ENCODE assay signal across 8 cellular contexts in the genomic region with DNA sequence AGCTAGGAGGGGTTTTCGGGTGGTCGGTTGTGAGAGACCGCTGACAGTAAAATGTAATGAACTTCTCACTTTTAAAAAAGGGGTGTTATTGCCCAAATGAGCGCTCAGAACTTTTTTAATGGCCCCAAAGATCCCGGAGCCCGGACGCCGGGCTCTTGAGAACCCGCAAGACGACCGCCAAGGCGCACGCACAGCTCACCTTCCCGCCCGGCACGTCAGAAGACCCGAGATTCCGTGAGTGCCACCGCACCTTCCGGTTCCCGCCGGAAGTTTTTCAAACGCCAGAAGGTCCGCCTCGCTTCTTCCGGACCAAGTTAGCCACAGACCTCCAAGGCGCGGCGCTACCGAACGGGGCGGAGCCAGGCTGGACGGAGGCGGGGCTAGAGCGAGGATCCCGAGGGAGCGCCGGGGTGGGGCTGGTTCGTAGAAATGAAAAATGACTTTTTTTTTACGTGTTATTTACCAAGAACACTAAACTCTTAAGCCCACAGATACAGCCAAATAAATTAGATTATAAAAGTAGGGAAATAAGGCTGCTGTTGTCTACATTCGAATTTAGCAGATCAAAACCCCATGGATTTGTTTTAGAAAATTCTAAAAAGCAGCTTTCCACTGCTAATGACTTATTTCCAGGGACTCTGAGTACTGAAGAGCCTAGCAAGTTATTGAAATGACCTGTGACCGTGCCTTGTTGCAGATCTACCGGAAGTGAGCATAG. TPM values are rescaled to one million over a fixed set of nuclear protein-coding genes. Genes with fewer than 3 reads are reported as not detected.
A peak's percentile ranks its signal among the peaks of the same experiment; 100 is the strongest.
DNase-seq lines count a peak whose midpoint lies in the region; ATAC-seq, FAIRE-seq and TF ChIP-seq lines count a peak whose summit lies in the region.

SRBD1 (minus strand) TSS at position 248 of the 718 bp plus-strand sequence. CDS start 5,826 bp downstream, outside the sequence.

- TF ChIP-seq POLR2A in H1 (IDR thresholded peaks at IDR 0.05; ENCODE audit: control extremely low read depth in 1 of 2, low read depth in 2 of 2, low read length in 2 of 2): peak; percentile 39 to 81

- ATAC-seq in GM21367 (IDR thresholded peaks at IDR 0.05; ENCODE audit: unreplicated experiment): peak; percentile 82

- peak within 1 kb of the TSS; percentile 43; the same call in 1 of the 2 replicates for H3K27ac ChIP-seq in H1 (ENCODE audit: low read depth, low read length)
- H3K27ac ChIP-seq in mesenchymal stem cell (ENCODE audit: low read length, poor library complexity, severe bottlenecking): peak within 1 kb of the TSS; percentile 84

- no peaks in the 10 kb centered on the region; the same call in 1 of the 2 replicates for H3K79me1 ChIP-seq in H1 (ENCODE audit: low read depth, low read length)
- H3K79me1 ChIP-seq in mesenchymal stem cell (replicated peaks; ENCODE audit: low read length, poor library complexity, severe bottlenecking): peaks cover 16% of the 10 kb centered on the region

- H4K8ac ChIP-seq in H1 (ENCODE audit: extremely low read depth, insufficient read depth, low read length) (no peak within 1 kb of the TSS), mesenchymal stem cell (ENCODE audit: low read length) (no peak within 1 kb of the TSS)

- H3K9me3 ChIP-seq in H1 (ENCODE audit: insufficient read depth in 2 of 2, low read depth in 1 of 2, low read length in 1 of 2) (no peaks in the 10 kb centered on the region), mesenchymal stem cell (ENCODE audit: control insufficient read depth, low read length) (no peaks in the 10 kb centered on the region)

- DNase-seq in COLO829 (ENCODE audit: low spot score): peak; percentile 87
- DNase-seq in HTR-8/SVneo (ENCODE audit: insufficient read length, low spot score): peak; percentile 90
- peak; percentile 94 for DNase-seq in NOMO-1 treated with dmso at 0.1 percent for 144 hours (lab: John Stamatoyannopoulos, UW; ENCODE audit: unreplicated experiment)
- peak; percentile 77 to 87 (median 86) for DNase-seq in activated CD8-positive, alpha-beta memory T cell treated with anti-CD3 and anti-CD28 coated beads for 48 hours (ENCODE audit: low read depth in 2 of 3, low spot score in 2 of 3)
- peak; percentile 86 to 98 for DNase-seq in H1 (ENCODE audit: low read depth in 1 of 2, low spot score in 2 of 2)
- peak; percentile 95 for DNase-seq in mesenchymal stem cell
- peak; percentile 82 for DNase-seq in stimulated activated CD8-positive, alpha-beta memory T cell treated with anti-CD3 and anti-CD28 coated beads, Interleukin-12 subunit alpha, Interleukin-12 subunit beta, amount 100 ng/mL, for 4 hours (ENCODE audit: low read depth)

- H3K4me3 ChIP-seq in H1 (ENCODE audit: extremely low read depth in 1 of 4, insufficient read depth in 2 of 4, low read depth in 3 of 4, low read length in 4 of 4): peak within 1 kb of the TSS; percentile 37 to 89 (median 76)
- H3K4me3 ChIP-seq in mesenchymal stem cell (ENCODE audit: insufficient read depth in 1 of 2, low read depth in 1 of 2, low read length in 2 of 2): peak within 1 kb of the TSS; percentile 75 to 80

- H4K20me1 ChIP-seq in H1 (replicated peaks in 1 of 2; ENCODE audit: control insufficient read depth in 1 of 2, insufficient read depth in 2 of 2, low read length in 2 of 2): no peaks in the 10 kb centered on the region

- no peak for TF ChIP-seq CTCF in H1 (IDR thresholded peaks at IDR 0.05; ENCODE audit: control extremely low read depth in 1 of 3, insufficient read depth in 1 of 3, low read depth in 1 of 3, low read length in 3 of 3)

- 3% methylated on average over 43 of the region's 43 CpGs; no CpG with 5 or more reads in 1 of the 2 experiments for WGBS in H1 (ENCODE audit: extremely low coverage in 1 of 2, insufficient coverage in 1 of 2, insufficient read length in 1 of 2, insufficient replicate concordance in 2 of 2, low coverage in 1 of 2, low lambda C conversion rate in 2 of 2, missing lambda C conversion rate in 1 of 2), 2 experiments
- WGBS in mesenchymal stem cell: 4% methylated on average over 35 of the region's 43 CpGs

- peaks cover 0 to 39% of the 10 kb centered on the region in 2 experiments; a peak in 2 of 4 replicates for H3K79me2 ChIP-seq in H1 (ENCODE audit: control insufficient read depth in 1 of 2, insufficient read depth in 2 of 2, low read length in 2 of 2)

- no peak within 1 kb of the TSS for H3K14ac ChIP-seq in H1 (ENCODE audit: insufficient read length)
- no peak within 1 kb of the TSS for H3K14ac ChIP-seq in mesenchymal stem cell (ENCODE audit: low read length in 2 of 2)

- H2BK12ac ChIP-seq in H1 (ENCODE audit: low read depth, low read length) (no peak within 1 kb of the TSS), mesenchymal stem cell (ENCODE audit: low read length in 2 of 2) (no peak within 1 kb of the TSS)

- peak within 1 kb of the TSS; percentile 25 to 67 (median 62) for H3K9ac ChIP-seq in H1 (replicated peaks in 1 of 4; ENCODE audit: extremely low read depth in 1 of 4, low read depth in 3 of 4, low read length in 3 of 4)
- H3K9ac ChIP-seq in mesenchymal stem cell (ENCODE audit: low read length): peak within 1 kb of the TSS; percentile 95

- H2BK120ac ChIP-seq in H1 (replicated peaks; ENCODE audit: low read depth, low read length): no peak within 1 kb of the TSS
- H2BK120ac ChIP-seq in mesenchymal stem cell (ENCODE audit: low read depth, low read length): no peak within 1 kb of the TSS

- peak within 1 kb of the TSS; percentile 36 to 74 for H3K4me2 ChIP-seq in H1 (ENCODE audit: insufficient read depth in 1 of 2, low read depth in 2 of 2, low read length in 2 of 2)
- H3K4me2 ChIP-seq in mesenchymal stem cell (ENCODE audit: low read length, poor library complexity, severe bottlenecking): peak within 1 kb of the TSS; percentile 92

- H3K18ac ChIP-seq in H1 (ENCODE audit: extremely low read depth, low read length): no peak within 1 kb of the TSS
- peak within 1 kb of the TSS; percentile 71 to 76 for H3K18ac ChIP-seq in mesenchymal stem cell (ENCODE audit: low read depth in 1 of 2, low read length in 2 of 2)

- no peak; a peak in 1 of 3 replicates for TF ChIP-seq EP300 in H1 (IDR thresholded peaks at IDR 0.05; ENCODE audit: borderline replicate concordance in 1 of 2, low read depth in 2 of 2, low read length in 2 of 2)

- H3K36me3 ChIP-seq in H1 (ENCODE audit: control insufficient read depth in 2 of 4, insufficient read depth in 4 of 4, low read length in 3 of 4) (no peaks in the 10 kb centered on the region), mesenchymal stem cell (ENCODE audit: control insufficient read depth in 1 of 2, insufficient read depth in 2 of 2, low read depth in 1 of 2, low read length in 2 of 2) (no peaks in the 10 kb centered on the region)

- TF ChIP-seq RAD21 in H1 (IDR thresholded peaks at IDR 0.05 in 1 of 2, conservative IDR thresholded peaks at IDR 0.05 in 1 of 2; ENCODE audit: low read depth in 2 of 2, low read length in 2 of 2): no peak

- no peak within 1 kb of the TSS for H2BK20ac ChIP-seq in H1 (ENCODE audit: low read length)

- H4K91ac ChIP-seq in H1 (replicated peaks; ENCODE audit: insufficient read length, low read length) (no peak within 1 kb of the TSS), mesenchymal stem cell (ENCODE audit: low read length) (no peak within 1 kb of the TSS)

- POLR2A ChIA-PET in H1 (lab: Charles Lee; ENCODE audit: partially characterized antibody): interaction anchor here (0.6 to 1.2 kb wide), 4 partner anchors 15 to 237 kb away, joined by 3 to 4 read pairs (median 4); no protein-coding TSS in a partner anchor

- H2BK15ac ChIP-seq in H1 (ENCODE audit: low read length) (no peak within 1 kb of the TSS), mesenchymal stem cell (ENCODE audit: low read depth, poor library complexity, severe bottlenecking) (no peak within 1 kb of the TSS)

- H3K4ac ChIP-seq in H1 (replicated peaks; ENCODE audit: insufficient read length, low read depth, low read length) (no peak within 1 kb of the TSS), mesenchymal stem cell (ENCODE audit: low read depth in 1 of 2, low read length in 2 of 2) (peak within 1 kb of the TSS in 1 of 2 experiments; percentile 73)

- no peak within 1 kb of the TSS for H4K5ac ChIP-seq in H1 (ENCODE audit: insufficient read length, low read depth, low read length)

- CTCF ChIA-PET in H1 (lab: Charles Lee; ENCODE audit: partially characterized antibody): interaction anchor here (0.6 kb wide), 1 partner anchor 63 kb away, joined by 4 read pairs; no protein-coding TSS in a partner anchor

- H2BK5ac ChIP-seq in H1 (ENCODE audit: low read depth, low read length) (peak within 1 kb of the TSS; percentile 45; the same call in 1 of the 2 replicates), mesenchymal stem cell (ENCODE audit: low read depth, low read length, poor library complexity, severe bottlenecking) (no peak within 1 kb of the TSS)

- H3K4me1 ChIP-seq in H1 (replicated peaks in 1 of 4; ENCODE audit: control insufficient read depth in 3 of 4, insufficient read depth in 4 of 4, low read length in 3 of 4) (peaks cover 0 to 3% (median 0%) of the 10 kb centered on the region in 4 experiments; a peak in 1 of 7 replicates), mesenchymal stem cell (ENCODE audit: control insufficient read depth, insufficient read depth, low read depth, low read length) (no peaks in the 10 kb centered on the region)

- H2AK5ac ChIP-seq in H1 (ENCODE audit: low read depth, low read length): no peak within 1 kb of the TSS
- no peak within 1 kb of the TSS for H2AK5ac ChIP-seq in mesenchymal stem cell (ENCODE audit: low read length, severe bottlenecking)

- FAIRE-seq in HTR-8/SVneo (lab: Jason Lieb, UNC) (peak; percentile 94), H1 (lab: Jason Lieb, UNC) (no peak)

- no peaks in the 10 kb centered on the region for H3K23me2 ChIP-seq in H1 (ENCODE audit: low read depth, low read length)

- H2AFZ ChIP-seq in H1 (ENCODE audit: low read length): peak within 1 kb of the TSS; percentile 64
- H2AFZ ChIP-seq in mesenchymal stem cell (ENCODE audit: low read depth, low read length): peak within 1 kb of the TSS; percentile 53

- H3K23ac ChIP-seq in H1 (ENCODE audit: insufficient read length) (no peak within 1 kb of the TSS), mesenchymal stem cell (ENCODE audit: low read length in 2 of 2) (no peak within 1 kb of the TSS)

- H3K56ac ChIP-seq in H1 (replicated peaks; ENCODE audit: insufficient read length, low read depth, low read length): peak within 1 kb of the TSS; percentile 43

- H3K27me3 ChIP-seq in H1 (replicated peaks in 1 of 4; ENCODE audit: control insufficient read depth in 3 of 4, extremely low read depth in 1 of 4, insufficient read depth in 3 of 4, low read length in 3 of 4) (no peaks in the 10 kb centered on the region), mesenchymal stem cell (ENCODE audit: control insufficient read depth in 1 of 2, insufficient read depth in 1 of 2, low read length in 2 of 2) (no peaks in the 10 kb centered on the region)

RNA-seq across cellular contexts. Expression of gene SRBD1, which starts in this region (rescaled TPM):
- 20.0 and 20.4 TPM in 2 replicates for total RNA-seq in H1 (2021; fragmentation: NEBNext Ultra II Directional; extraction: Animal tissue kit (Norgen Biotek cat#: 25700))
- 2.5 and 4.6 TPM in 2 replicates for polyA plus RNA-seq in H1 (2011; rRNA removed)
- 6.7 TPM for polyA plus RNA-seq in H1 (2011; cell fraction: cytosol; rRNA removed)
- 2.6 TPM for polyA plus RNA-seq in H1 (2011; cell fraction: nucleus; rRNA removed)
- 11.2 to 17.7 TPM (median 12.4 TPM) in 4 replicates for polyA plus RNA-seq in H1 (2012, experiment 1 of 2)
- polyA plus RNA-seq in H1 (2012, experiment 2 of 2): 1.1 TPM
- 13.0 TPM for polyA plus RNA-seq in H1 (2013, experiment 1 of 2)
- 13.8 TPM for polyA plus RNA-seq in H1 (2013, experiment 2 of 2)
- 23.5 and 33.4 TPM in 2 replicates for polyA minus RNA-seq in H1 (2011; rRNA and poly(A)+ RNA removed)
- polyA minus RNA-seq in H1 (2011; cell fraction: cytosol; rRNA and poly(A)+ RNA removed): 10.4 TPM
- 52.1 TPM for polyA minus RNA-seq in H1 (2011; cell fraction: nucleus; rRNA and poly(A)+ RNA removed)
- 7.5 TPM for polyA plus RNA-seq in mesenchymal stem cell (2013, experiment 1 of 2)
- 7.7 TPM for polyA plus RNA-seq in mesenchymal stem cell (2013, experiment 2 of 2)

Comparison
In these comparisons a context has a peak if more than half of its experiments do, and no peak if none do; other contexts are left out.
1. Peak in every context shown above with its lines: DNase-seq, ATAC-seq, H3K4me3 ChIP-seq and H3K27ac ChIP-seq.